8 cellular contexts compared by ENCODE assay signal in genomic region chr22:39343259-39344045, GRCh38. TPM values are rescaled to one million over a fixed set of nuclear protein-coding genes. Genes with fewer than 3 reads are reported as not detected.
A peak's percentile ranks its signal among the peaks of the same experiment; 100 is the strongest.
DNase-seq lines count a peak whose midpoint lies in the region; ATAC-seq and TF ChIP-seq lines count a peak whose summit lies in the region.

No MANE protein-coding gene starts in this region.

- H3K79me2 ChIP-seq in osteoblast (ENCODE audit: insufficient read depth, low read length): no peaks in the 10 kb centered on the region

- 26% methylated on average over 15 of the region's 15 CpGs for WGBS in aorta, 2 donors

- H3K36me3 Mint-ChIP-seq in CD4-positive, alpha-beta T cell (ENCODE audit: low read depth): no peaks in the 10 kb centered on the region

- H4K20me1 ChIP-seq in osteoblast (ENCODE audit: insufficient read depth, low read length): no peaks in the 10 kb centered on the region

- H3K27me3 Mint-ChIP-seq in CD4-positive, alpha-beta T cell: peaks cover 8% of the 10 kb centered on the region

- H3K27ac Mint-ChIP-seq in CD4-positive, alpha-beta T cell: no peak overlapping the region

- no peaks in the 10 kb centered on the region for H3K27me3 ChIP-seq in CD4-positive, alpha-beta T cell (ENCODE audit: control insufficient read depth, insufficient read depth, low read length)
- H3K27me3 ChIP-seq in Panc1 (ENCODE audit: control insufficient read depth, insufficient read depth, low read length) (no peaks in the 10 kb centered on the region), osteoblast (ENCODE audit: insufficient read depth, low read length) (peaks cover 7% of the 10 kb centered on the region), aorta (ENCODE audit: control insufficient read depth in 1 of 2, insufficient read depth in 2 of 2, low read length in 1 of 2) (no peaks in the 10 kb centered on the region)

- ATAC-seq in CD4-positive, alpha-beta T cell (ENCODE audit: poor library complexity): peak; percentile 93
- peak; percentile 92 for ATAC-seq in Panc1
- no peak for ATAC-seq in aorta (ENCODE audit: low FRiP score)
- no peak for ATAC-seq in HG02571 (IDR thresholded peaks at IDR 0.05; ENCODE audit: unreplicated experiment)

- H3K36me3 ChIP-seq in Panc1 (ENCODE audit: control insufficient read depth, insufficient read depth, low read length): no peaks in the 10 kb centered on the region
- no peaks in the 10 kb centered on the region for H3K36me3 ChIP-seq in osteoblast (ENCODE audit: insufficient read depth, low read length)
- H3K36me3 ChIP-seq in aorta (ENCODE audit: control insufficient read depth in 1 of 2, insufficient read depth in 2 of 2, low read length in 1 of 2): no peaks in the 10 kb centered on the region

- intact Hi-C loops in CD4-positive, alpha-beta T cell (cut with DNase I, micrococcal nuclease): loop anchor here (1.0 to 10.0 kb wide), 3 partner anchors 171 to 691 kb away; no protein-coding TSS in a partner anchor
- intact Hi-C loops in Panc1 (cut with micrococcal nuclease; ENCODE audit: unreplicated experiment): no loop called here
- intact Hi-C loops in aorta (cut with DNase I): loop anchor here in 1 of 2 donors (5.0 kb wide), 1 partner anchor 169 kb away; no protein-coding TSS in a partner anchor

- peaks cover 6% of the 10 kb centered on the region for H3K4me1 Mint-ChIP-seq in CD4-positive, alpha-beta T cell (ENCODE audit: low read depth)

- H3K4me1 ChIP-seq in Panc1 (ENCODE audit: control insufficient read depth, insufficient read depth, low read length) (no peaks in the 10 kb centered on the region), osteoblast (ENCODE audit: insufficient read depth, low read length) (peaks cover 6% of the 10 kb centered on the region), aorta (ENCODE audit: control insufficient read depth in 1 of 2, insufficient read depth in 2 of 2, low read length in 2 of 2) (no peaks in the 10 kb centered on the region)

- peak; percentile 71 for TF ChIP-seq CTCF in CD4-positive, alpha-beta T cell (IDR thresholded peaks at IDR 0.05)
- peak; percentile 82 for TF ChIP-seq CTCF in Panc1 (IDR thresholded peaks at IDR 0.05)
- peak; percentile 89 for TF ChIP-seq CTCF in foreskin fibroblast (IDR thresholded peaks at IDR 0.05; ENCODE audit: low read depth, low read length)
- TF ChIP-seq CTCF in osteoblast (IDR thresholded peaks at IDR 0.05; ENCODE audit: extremely low read depth, low read depth, low read length): peak; percentile 83

- no peaks in the 10 kb centered on the region for H3K9me3 Mint-ChIP-seq in CD4-positive, alpha-beta T cell

- in situ Hi-C loops in Panc1 (cut with HindIII; ENCODE audit: low pct_unique_long_range_greater_than_20kb, low sequenced_read_pairs): no loop called here

- no peak overlapping the region for H2AFZ ChIP-seq in osteoblast (ENCODE audit: low read length)

- H3K9me3 ChIP-seq in CD4-positive, alpha-beta T cell (ENCODE audit: control insufficient read depth, low read length): no peaks in the 10 kb centered on the region
- H3K9me3 ChIP-seq in Panc1 (ENCODE audit: control insufficient read depth, insufficient read depth, low read depth, low read length) (no peaks in the 10 kb centered on the region), osteoblast (ENCODE audit: low read depth, low read length) (no peaks in the 10 kb centered on the region), aorta (ENCODE audit: control insufficient read depth, low read length) (no peaks in the 10 kb centered on the region)

- CTCF ChIA-PET in CD4-positive, alpha-beta T cell (lab: Charles Lee): interaction anchor here (0.6 to 1.9 kb wide), 15 partner anchors 11 to 778 kb away, joined by 3 to 12 read pairs (median 3); no protein-coding TSS in a partner anchor
- CTCF ChIA-PET in Panc1 (lab: Charles Lee): interaction anchor here (0.6 to 1.3 kb wide), 7 partner anchors 11 to 186 kb away, joined by 3 to 4 read pairs (median 3); no protein-coding TSS in a partner anchor

- BruUV-seq in Panc1 (replicated peaks; lab: Mats Ljungman, UMichigan): no TSS peak

- peak overlapping the region; percentile 26 for H3K4me2 ChIP-seq in osteoblast (ENCODE audit: insufficient read depth, low read length)

- DNase-seq in CD4-positive, alpha-beta T cell: peak; percentile 39 to 62 (median 51)
- peak; percentile 42 for DNase-seq in HK-2 (ENCODE audit: unreplicated experiment)
- DNase-seq in Panc1 (ENCODE audit: low read depth, low spot score): peak; percentile 32
- DNase-seq in activated T-helper 9 cell treated with anti-CD3 and anti-CD28 coated beads, Interleukin-2, amount 50 U/mL, for 16 hours (ENCODE audit: low read depth): peak; percentile 16
- peak; percentile 49 to 81 for DNase-seq in foreskin fibroblast
- peak; percentile 95 for DNase-seq in osteoblast (ENCODE audit: insufficient read length, low spot score, missing footprints)
- peak; percentile 68 to 77 for DNase-seq in aorta

- H3K4me3 ChIP-seq in Panc1 (ENCODE audit: low read depth in 2 of 2, low read length in 2 of 2): no peak overlapping the region
- no peak overlapping the region for H3K4me3 ChIP-seq in foreskin fibroblast (ENCODE audit: low read depth in 1 of 2, low read length in 2 of 2)
- H3K4me3 ChIP-seq in osteoblast (ENCODE audit: insufficient read depth, low read length): no peak overlapping the region
- no peak overlapping the region for H3K4me3 ChIP-seq in aorta (ENCODE audit: low read length in 2 of 2)

- no peak overlapping the region for H3K27ac ChIP-seq in CD4-positive, alpha-beta T cell (ENCODE audit: low read depth, low read length)
- no peak overlapping the region for H3K27ac ChIP-seq in Panc1 (ENCODE audit: low read length)
- no peak overlapping the region for H3K27ac ChIP-seq in osteoblast (ENCODE audit: low read depth, low read length)
- H3K27ac ChIP-seq in aorta (ENCODE audit: low read depth in 1 of 2, low read length in 2 of 2): no peak overlapping the region

- POLR2A ChIA-PET in CD4-positive, alpha-beta T cell (lab: Charles Lee): interaction anchor here (0.5 to 1.5 kb wide), 6 partner anchors 11 to 347 kb away, joined by 3 to 7 read pairs (median 4); partner anchors contain the start of genes ATF4 and RPL3
- POLR2A ChIA-PET in Panc1 (lab: Charles Lee): interaction anchor here (0.5 to 1.2 kb wide), 2 partner anchors 24 to 49 kb away, joined by 5 to 6 read pairs; partner anchors contain the start of gene RPL3

- no peak overlapping the region for H3K4me3 Mint-ChIP-seq in CD4-positive, alpha-beta T cell

RNA-seq across cellular contexts. Expression of gene SYNGR1, which starts 6.3 kb away (rescaled TPM):
- total RNA-seq in CD4-positive, alpha-beta T cell: under 1 TPM; 0.44 to 0.59 TPM
- total RNA-seq in Panc1 (2021; ENCODE audit: unreplicated experiment) (17.8 TPM), osteoblast (2.1 and 3.6 TPM in 2 replicates), aorta (10 to 100 TPM in 1 of 2 donors, 1 to 10 TPM in 1; 5.1 to 26.7 TPM)
- 47.0 TPM for polyA plus RNA-seq in Panc1 (2012; ENCODE audit: insufficient read length)
- 10 to 100 TPM; 10.9 to 23.1 TPM for polyA plus RNA-seq in aorta

RNA-seq across cellular contexts. Expression of gene RPL3, which starts 24.0 kb away (rescaled TPM):
- total RNA-seq in CD4-positive, alpha-beta T cell: 1,000 to 10,000 TPM; 3,952 to 3,974 TPM
- total RNA-seq in Panc1 (2021; ENCODE audit: unreplicated experiment) (885 TPM), osteoblast (1,858 and 2,119 TPM in 2 replicates), aorta (1,000 to 10,000 TPM; 1,469 to 1,615 TPM)
- 1,559 TPM for polyA plus RNA-seq in Panc1 (2012; ENCODE audit: insufficient read length)
- polyA plus RNA-seq in aorta: 1,000 to 10,000 TPM; 2,999 to 4,700 TPM

RNA-seq across cellular contexts. Expression of gene TAB1, which starts 56.1 kb away (rescaled TPM):
- total RNA-seq in CD4-positive, alpha-beta T cell: 10 to 100 TPM; 19.8 to 20.1 TPM
- total RNA-seq in Panc1 (2021; ENCODE audit: unreplicated experiment) (18.9 TPM), osteoblast (12.7 TPM in 2 replicates), aorta (10 to 100 TPM; 22.5 to 30.8 TPM)
- polyA plus RNA-seq in Panc1 (2012; ENCODE audit: insufficient read length): 20.9 TPM
- polyA plus RNA-seq in aorta: 10 to 100 TPM in 1 of 2 donors, 1 to 10 TPM in 1; 8.1 to 20.7 TPM

Comparison
In these comparisons a context has a peak if more than half of its experiments do, and no peak if none do; other contexts are left out.
1. ATAC-seq: peak in CD4-positive, alpha-beta T cell (single experiment) and Panc1 (single experiment); none in aorta (single experiment) and HG02571 (single experiment).
2. DNase-seq: peak in every context shown above with its lines; median percentile 95 in osteoblast; 72 in aorta; 65 in foreskin fibroblast; 51 in CD4-positive, alpha-beta T cell; 42 in HK-2; 32 in Panc1; 16 in activated T-helper 9 cell treated with anti-CD3 and anti-CD28 coated beads, Interleukin-2, amount 50 U/mL, for 16 hours.
3. Peak in every context shown above with its lines, with median percentiles within 50 percentile points of each other: CTCF ChIP-seq.